ENCODE assay signal across 12 cellular contexts in genomic region chr11:12139144-12139881, GRCh38. TPM values are rescaled to one million over a fixed set of nuclear protein-coding genes. Genes with fewer than 3 reads are reported as not detected.
A peak's percentile ranks its signal among the peaks of the same experiment; 100 is the strongest.
DNase-seq lines count a peak whose midpoint lies in the region; ATAC-seq, FAIRE-seq and TF ChIP-seq lines count a peak whose summit lies in the region.
"Had no signal": no experiment of that assay in that cellular context is flagged by ENCODE, and none has a peak within 500 bp of the region (broad histone marks: within the 10 kb centered on the region; RNA-seq: fewer than 3 reads in every experiment).

No MANE protein-coding gene starts in this region.

- TF ChIP-seq CTCF in astrocyte (IDR thresholded peaks at IDR 0.05; ENCODE audit: insufficient read depth, low read depth, low read length) (no peak), right atrium auricular region (IDR thresholded peaks at IDR 0.05) (no peak), glutamatergic neuron (IDR thresholded peaks at IDR 0.05; ENCODE audit: partially characterized antibody, unreplicated experiment) (no peak)

- H3K36me3 ChIP-seq in astrocyte (ENCODE audit: insufficient read depth, low read length) (peaks cover 45% of the 10 kb centered on the region), right atrium auricular region (no peaks in the 10 kb centered on the region)
- no peaks in the 10 kb centered on the region for H3K36me3 ChIP-seq in CD4-positive, alpha-beta memory T cell (ENCODE audit: insufficient read depth, low read length)

- peak overlapping the region; percentile 86 for H3K27ac Mint-ChIP-seq in astrocyte (ENCODE audit: unreplicated experiment)
- peak overlapping the region in 2 of 7 donors; percentile 78 to 92 for H3K27ac Mint-ChIP-seq in CD4-positive, alpha-beta memory T cell
- H3K27ac Mint-ChIP-seq in glutamatergic neuron (ENCODE audit: unreplicated experiment), result no peak overlapping the region
- peak overlapping the region in 3 of 6 donors; percentile 63 to 72 (median 69) for H3K27ac Mint-ChIP-seq in immature natural killer cell

- no peak overlapping the region for H2AFZ ChIP-seq in astrocyte (ENCODE audit: low read depth, low read length)
- H2AFZ ChIP-seq: parathyroid adenoma had no signal

- H3K27me3 ChIP-seq in astrocyte (ENCODE audit: insufficient read depth, low read length), result no peaks in the 10 kb centered on the region
- no peaks in the 10 kb centered on the region for H3K27me3 ChIP-seq in right atrium auricular region
- no peaks in the 10 kb centered on the region for H3K27me3 ChIP-seq in CD4-positive, alpha-beta memory T cell (ENCODE audit: insufficient read depth, low read length)

- POLR2A ChIA-PET in CD4-positive, alpha-beta memory T cell (lab: Charles Lee; ENCODE audit: partially characterized antibody), result interaction anchor here (1.1 kb wide), 1 partner anchor 9 kb away, joined by 3 read pairs; no protein-coding TSS in a partner anchor

- no peak for FAIRE-seq in astrocyte (lab: Jason Lieb, UNC)
- FAIRE-seq: D721Med had no signal

- H3K4me1 Mint-ChIP-seq in astrocyte (ENCODE audit: low read depth, unreplicated experiment) (peaks cover 63% of the 10 kb centered on the region), glutamatergic neuron (ENCODE audit: low read depth, unreplicated experiment) (peaks cover under 1% of the 10 kb centered on the region), immature natural killer cell (peaks cover 22 to 43% of the 10 kb centered on the region in 2 donors)
- peaks cover 38 to 61% (median 49%) of the 10 kb centered on the region in 4 donors for H3K4me1 Mint-ChIP-seq in CD4-positive, alpha-beta memory T cell

- H3K36me3 Mint-ChIP-seq in astrocyte (ENCODE audit: low read depth, unreplicated experiment) (peaks cover 40% of the 10 kb centered on the region), glutamatergic neuron (ENCODE audit: unreplicated experiment) (no peaks in the 10 kb centered on the region), immature natural killer cell (peaks cover 11 to 15% (median 12%) of the 10 kb centered on the region in 3 donors)
- peaks cover 0 to 2% of the 10 kb centered on the region in 2 donors for H3K36me3 Mint-ChIP-seq in CD4-positive, alpha-beta memory T cell

- ATAC-seq in HG03342 (IDR thresholded peaks at IDR 0.05; ENCODE audit: unreplicated experiment), result no peak

- peaks cover 67% of the 10 kb centered on the region for H4K20me1 ChIP-seq in astrocyte (ENCODE audit: insufficient read depth, low read length)

- H3K4me2 ChIP-seq in astrocyte (ENCODE audit: low read length), result peak overlapping the region; percentile 33

- H3K27me3 Mint-ChIP-seq in astrocyte (ENCODE audit: low read depth, unreplicated experiment), result no peaks in the 10 kb centered on the region
- H3K27me3 Mint-ChIP-seq in CD4-positive, alpha-beta memory T cell, result no peaks in the 10 kb centered on the region
- H3K27me3 Mint-ChIP-seq in glutamatergic neuron (ENCODE audit: unreplicated experiment), result peaks cover 3% of the 10 kb centered on the region
- peaks cover 2 to 3% (median 3%) of the 10 kb centered on the region in 3 donors for H3K27me3 Mint-ChIP-seq in immature natural killer cell (ENCODE audit: low read depth in 3 of 3)
- H3K27me3 Mint-ChIP-seq: activated naive CD8-positive, alpha-beta T cell treated with anti-CD3 and anti-CD28 coated beads, Interleukin-2, amount 10 ng/mL, durations not matched to agents 7 days and 5 days had no signal

- peak overlapping the region; percentile 83 for H3K9ac ChIP-seq in astrocyte (ENCODE audit: low read length)
- H3K9ac ChIP-seq: parathyroid adenoma had no signal

- H3K4me1 ChIP-seq in astrocyte (ENCODE audit: insufficient read depth, low read length) (peaks cover 81% of the 10 kb centered on the region), right atrium auricular region (peaks cover 0 to 84% of the 10 kb centered on the region in 2 donors)
- peaks cover 43% of the 10 kb centered on the region for H3K4me1 ChIP-seq in CD4-positive, alpha-beta memory T cell (ENCODE audit: insufficient read depth, low read length)
- H3K4me1 ChIP-seq: parathyroid adenoma had no signal

- peak; percentile 25 for DNase-seq in GM03348 (ENCODE audit: low spot score)
- peak; percentile 84 for DNase-seq in astrocyte (ENCODE audit: low read depth)
- no peak for DNase-seq in right atrium auricular region (ENCODE audit: low spot score)
- DNase-seq in CD4-positive, alpha-beta memory T cell, result no peak
- no peak for DNase-seq in glutamatergic neuron
- no peak for DNase-seq in immature natural killer cell
- DNase-seq: activated naive CD8-positive, alpha-beta T cell treated with anti-CD3 and anti-CD28 coated beads, Interleukin-2, amount 10 ng/mL, durations not matched to agents 7 days and 5 days; NCI-H524 had no signal

- H3K27ac ChIP-seq in astrocyte (ENCODE audit: low read depth, low read length) (peak overlapping the region; percentile 97), right atrium auricular region (peak overlapping the region; percentile 62 to 80), skin epidermis (peak overlapping the region in 16 of 21 experiments; percentile 17 to 87 (median 76))
- H3K27ac ChIP-seq in CD4-positive, alpha-beta memory T cell (ENCODE audit: low read depth, low read length), result no peak overlapping the region
- H3K27ac ChIP-seq: parathyroid adenoma had no signal

- H3K4me3 Mint-ChIP-seq in astrocyte (ENCODE audit: unreplicated experiment) (no peak overlapping the region), glutamatergic neuron (ENCODE audit: unreplicated experiment) (no peak overlapping the region), immature natural killer cell (no peak overlapping the region)
- no peak overlapping the region for H3K4me3 Mint-ChIP-seq in CD4-positive, alpha-beta memory T cell
- H3K4me3 Mint-ChIP-seq: activated naive CD8-positive, alpha-beta T cell treated with anti-CD3 and anti-CD28 coated beads, Interleukin-2, amount 10 ng/mL, durations not matched to agents 7 days and 5 days had no signal

- H3K79me2 ChIP-seq in astrocyte (ENCODE audit: insufficient read depth, low read length), result peaks cover 100% of the 10 kb centered on the region
- H3K79me2 ChIP-seq: parathyroid adenoma had no signal

- no peaks in the 10 kb centered on the region for H3K9me3 ChIP-seq in astrocyte (ENCODE audit: insufficient read depth, low read depth, low read length)
- no peaks in the 10 kb centered on the region for H3K9me3 ChIP-seq in right atrium auricular region
- H3K9me3 ChIP-seq in CD4-positive, alpha-beta memory T cell (ENCODE audit: control insufficient read depth in 1 of 2, low read length in 2 of 2), result no peaks in the 10 kb centered on the region

- intact Hi-C loops in CD4-positive, alpha-beta memory T cell (cut with micrococcal nuclease), result no loop called here

- H3K4me3 ChIP-seq in astrocyte (ENCODE audit: insufficient read depth, low read depth, low read length), result no peak overlapping the region
- no peak overlapping the region for H3K4me3 ChIP-seq in right atrium auricular region
- H3K4me3 ChIP-seq in skin epidermis, result no peak overlapping the region
- H3K4me3 ChIP-seq in CD4-positive, alpha-beta memory T cell (ENCODE audit: low read length in 2 of 2), result no peak overlapping the region

- CTCF ChIA-PET in CD4-positive, alpha-beta memory T cell (lab: Charles Lee; ENCODE audit: partially characterized antibody), result interaction anchor here (1.1 kb wide), 1 partner anchor 15 kb away, joined by 3 read pairs; no protein-coding TSS in a partner anchor

- no peaks in the 10 kb centered on the region for H3K9me3 Mint-ChIP-seq in astrocyte (ENCODE audit: unreplicated experiment)
- H3K9me3 Mint-ChIP-seq in CD4-positive, alpha-beta memory T cell, result no peaks in the 10 kb centered on the region
- no peaks in the 10 kb centered on the region for H3K9me3 Mint-ChIP-seq in glutamatergic neuron (ENCODE audit: unreplicated experiment)
- no peaks in the 10 kb centered on the region for H3K9me3 Mint-ChIP-seq in immature natural killer cell
- H3K9me3 Mint-ChIP-seq: activated naive CD8-positive, alpha-beta T cell treated with anti-CD3 and anti-CD28 coated beads, Interleukin-2, amount 10 ng/mL, durations not matched to agents 7 days and 5 days had no signal

RNA-seq across cellular contexts. Expression of gene MICAL2, which starts 28.9 kb away (rescaled TPM):
- total RNA-seq in astrocyte (357 and 471 TPM in 2 replicates), right atrium auricular region (10 to 100 TPM; 77.6 to 84.5 TPM), glutamatergic neuron (ENCODE audit: unreplicated experiment) (4.4 TPM)
- total RNA-seq in CD4-positive, alpha-beta memory T cell, result 10 to 100 TPM; 33.3 to 38.8 TPM
- 10 to 100 TPM; 10.9 to 23.1 TPM for polyA plus RNA-seq in CD4-positive, alpha-beta memory T cell
- 10 to 100 TPM in 2 of 3 donors, 1 to 10 TPM in 1; 7.0 to 35.0 (median 10.1) TPM for polyA plus RNA-seq in immature natural killer cell

Comparison
In these comparisons a context has a peak if more than half of its experiments do, and no peak if none do; other contexts are left out.
1. DNase-seq: peak in GM03348 (single experiment) and astrocyte (single experiment); none in right atrium auricular region (single experiment), CD4-positive, alpha-beta memory T cell (0 of 5), glutamatergic neuron (single experiment) and immature natural killer cell (0 of 3).